Comparison of ENCODE assay signal across 1 cellular context in the genomic region with DNA sequence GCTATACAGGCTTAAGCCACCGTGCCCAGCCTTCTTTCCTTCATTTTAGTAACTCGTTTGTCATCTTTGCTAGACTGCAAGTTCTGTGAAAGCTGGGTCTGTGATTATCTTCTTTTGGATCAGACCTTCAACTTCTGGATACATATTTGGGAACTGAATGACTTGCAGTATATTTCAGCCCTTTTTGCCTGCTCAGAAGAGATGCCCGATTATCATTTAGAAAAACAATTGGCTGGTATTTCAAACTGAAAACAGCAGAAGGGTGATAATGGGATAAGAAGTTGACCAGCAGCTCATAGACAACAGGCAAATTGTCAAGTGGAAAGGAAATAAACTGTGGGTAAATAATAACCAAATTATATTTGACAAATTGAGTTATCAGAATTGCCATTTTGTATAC.
TF ChIP-seq lines count a peak whose summit lies in the region.

No MANE protein-coding gene starts in this region.

TF ChIP-seq in K562, 482 proteins besides CTCF, POLR2A, EP300 and RAD21 (continued from another document):
- TF ChIP-seq CLOCK (CRISPR knock-in tag; IDR thresholded peaks at IDR 0.05; ENCODE audit: borderline replicate concordance), result no peak
- peak; percentile 82 for TF ChIP-seq SOX6 (IDR thresholded peaks at IDR 0.05)
- TF ChIP-seq, protein P1, sequence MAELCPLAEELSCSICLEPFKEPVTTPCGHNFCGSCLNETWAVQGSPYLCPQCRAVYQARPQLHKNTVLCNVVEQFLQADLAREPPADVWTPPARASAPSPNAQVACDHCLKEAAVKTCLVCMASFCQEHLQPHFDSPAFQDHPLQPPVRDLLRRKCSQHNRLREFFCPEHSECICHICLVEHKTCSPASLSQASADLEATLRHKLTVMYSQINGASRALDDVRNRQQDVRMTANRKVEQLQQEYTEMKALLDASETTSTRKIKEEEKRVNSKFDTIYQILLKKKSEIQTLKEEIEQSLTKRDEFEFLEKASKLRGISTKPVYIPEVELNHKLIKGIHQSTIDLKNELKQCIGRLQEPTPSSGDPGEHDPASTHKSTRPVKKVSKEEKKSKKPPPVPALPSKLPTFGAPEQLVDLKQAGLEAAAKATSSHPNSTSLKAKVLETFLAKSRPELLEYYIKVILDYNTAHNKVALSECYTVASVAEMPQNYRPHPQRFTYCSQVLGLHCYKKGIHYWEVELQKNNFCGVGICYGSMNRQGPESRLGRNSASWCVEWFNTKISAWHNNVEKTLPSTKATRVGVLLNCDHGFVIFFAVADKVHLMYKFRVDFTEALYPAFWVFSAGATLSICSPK (IDR thresholded peaks at IDR 0.05; ENCODE audit: borderline replicate concordance), result no peak
- TF ChIP-seq ZNF184 (CRISPR knock-in tag; IDR thresholded peaks at IDR 0.05), result no peak
- no peak for TF ChIP-seq BRCA1 (IDR thresholded peaks at IDR 0.05)
- no peak for TF ChIP-seq BRCA1 (CRISPR knock-in tag; IDR thresholded peaks at IDR 0.05)
- no peak for TF ChIP-seq TEAD1 (CRISPR knock-in tag; IDR thresholded peaks at IDR 0.05)
- TF ChIP-seq NFE2L1 (tag; IDR thresholded peaks at IDR 0.05; ENCODE audit: borderline replicate concordance, low read depth), result peak; percentile 49; the same call in 1 of the 2 replicates
- TF ChIP-seq NEUROD1 (IDR thresholded peaks at IDR 0.05; ENCODE audit: borderline replicate concordance, low read depth, low read length, partially characterized antibody), result no peak
- TF ChIP-seq, protein P2, sequence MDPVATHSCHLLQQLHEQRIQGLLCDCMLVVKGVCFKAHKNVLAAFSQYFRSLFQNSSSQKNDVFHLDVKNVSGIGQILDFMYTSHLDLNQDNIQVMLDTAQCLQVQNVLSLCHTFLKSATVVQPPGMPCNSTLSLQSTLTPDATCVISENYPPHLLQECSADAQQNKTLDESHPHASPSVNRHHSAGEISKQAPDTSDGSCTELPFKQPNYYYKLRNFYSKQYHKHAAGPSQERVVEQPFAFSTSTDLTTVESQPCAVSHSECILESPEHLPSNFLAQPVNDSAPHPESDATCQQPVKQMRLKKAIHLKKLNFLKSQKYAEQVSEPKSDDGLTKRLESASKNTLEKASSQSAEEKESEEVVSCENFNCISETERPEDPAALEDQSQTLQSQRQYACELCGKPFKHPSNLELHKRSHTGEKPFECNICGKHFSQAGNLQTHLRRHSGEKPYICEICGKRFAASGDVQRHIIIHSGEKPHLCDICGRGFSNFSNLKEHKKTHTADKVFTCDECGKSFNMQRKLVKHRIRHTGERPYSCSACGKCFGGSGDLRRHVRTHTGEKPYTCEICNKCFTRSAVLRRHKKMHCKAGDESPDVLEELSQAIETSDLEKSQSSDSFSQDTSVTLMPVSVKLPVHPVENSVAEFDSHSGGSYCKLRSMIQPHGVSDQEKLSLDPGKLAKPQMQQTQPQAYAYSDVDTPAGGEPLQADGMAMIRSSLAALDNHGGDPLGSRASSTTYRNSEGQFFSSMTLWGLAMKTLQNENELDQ (CRISPR knock-in tag; IDR thresholded peaks at IDR 0.05; ENCODE audit: borderline replicate concordance), result no peak
- no peak for TF ChIP-seq SMARCE1 (IDR thresholded peaks at IDR 0.05)
